ENCODE assay signal across 1 cellular context in the genomic region with DNA sequence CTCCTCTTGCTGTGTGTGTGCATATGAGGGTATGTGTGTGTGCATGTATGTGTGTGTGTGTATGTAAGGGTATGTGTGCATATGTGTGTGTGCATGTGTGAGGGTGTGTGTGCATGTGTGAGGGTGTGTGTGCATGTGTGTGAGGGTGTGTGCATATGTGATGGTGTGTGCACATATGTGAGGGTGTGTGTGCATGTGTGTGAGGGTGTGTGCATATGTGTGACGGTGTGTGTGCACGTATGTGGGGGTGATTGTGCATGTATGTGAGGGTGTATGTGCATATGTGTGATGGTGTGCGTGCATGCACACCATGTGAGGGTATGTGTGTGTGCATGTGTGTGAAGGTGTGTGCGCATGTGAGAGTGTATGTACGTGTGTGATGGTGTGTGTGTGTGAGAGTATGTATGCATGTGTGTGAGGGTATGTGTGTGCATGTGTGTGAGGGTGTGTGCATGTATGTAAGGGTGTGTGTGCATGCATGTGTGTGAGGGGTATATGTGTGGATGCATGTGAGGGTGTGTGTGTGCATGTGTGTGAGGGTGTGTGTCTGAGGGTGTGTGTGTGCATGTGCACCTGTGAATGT.
TF ChIP-seq lines count a peak whose summit lies in the region.

No MANE protein-coding gene starts in this region.

TF ChIP-seq in K562, 482 proteins besides CTCF, POLR2A, EP300 and RAD21:
- TF ChIP-seq ETV6 (IDR thresholded peaks at IDR 0.05; ENCODE audit: borderline replicate concordance in 1 of 2, low read depth in 2 of 2, low read length in 1 of 2): no peak
- TF ChIP-seq ETV6 (CRISPR knock-in tag; IDR thresholded peaks at IDR 0.05; ENCODE audit: borderline replicate concordance): no peak
- no peak for TF ChIP-seq KLF16 (IDR thresholded peaks at IDR 0.05)
- TF ChIP-seq ZNF282 (CRISPR knock-in tag; IDR thresholded peaks at IDR 0.05): no peak
- no peak for TF ChIP-seq MED1 (CRISPR knock-in tag; IDR thresholded peaks at IDR 0.05; ENCODE audit: borderline replicate concordance)
- no peak for TF ChIP-seq PTTG1 (tag; IDR thresholded peaks at IDR 0.05; ENCODE audit: low read depth)
- TF ChIP-seq JUND (IDR thresholded peaks at IDR 0.05; ENCODE audit: borderline replicate concordance, low read depth, low read length): no peak
- TF ChIP-seq JUND (tag; IDR thresholded peaks at IDR 0.05; ENCODE audit: borderline replicate concordance, low read depth, low read length): no peak
- TF ChIP-seq NCOA2 (IDR thresholded peaks at IDR 0.05; ENCODE audit: partially characterized antibody in 2 of 2): no peak
- TF ChIP-seq, protein P1, sequence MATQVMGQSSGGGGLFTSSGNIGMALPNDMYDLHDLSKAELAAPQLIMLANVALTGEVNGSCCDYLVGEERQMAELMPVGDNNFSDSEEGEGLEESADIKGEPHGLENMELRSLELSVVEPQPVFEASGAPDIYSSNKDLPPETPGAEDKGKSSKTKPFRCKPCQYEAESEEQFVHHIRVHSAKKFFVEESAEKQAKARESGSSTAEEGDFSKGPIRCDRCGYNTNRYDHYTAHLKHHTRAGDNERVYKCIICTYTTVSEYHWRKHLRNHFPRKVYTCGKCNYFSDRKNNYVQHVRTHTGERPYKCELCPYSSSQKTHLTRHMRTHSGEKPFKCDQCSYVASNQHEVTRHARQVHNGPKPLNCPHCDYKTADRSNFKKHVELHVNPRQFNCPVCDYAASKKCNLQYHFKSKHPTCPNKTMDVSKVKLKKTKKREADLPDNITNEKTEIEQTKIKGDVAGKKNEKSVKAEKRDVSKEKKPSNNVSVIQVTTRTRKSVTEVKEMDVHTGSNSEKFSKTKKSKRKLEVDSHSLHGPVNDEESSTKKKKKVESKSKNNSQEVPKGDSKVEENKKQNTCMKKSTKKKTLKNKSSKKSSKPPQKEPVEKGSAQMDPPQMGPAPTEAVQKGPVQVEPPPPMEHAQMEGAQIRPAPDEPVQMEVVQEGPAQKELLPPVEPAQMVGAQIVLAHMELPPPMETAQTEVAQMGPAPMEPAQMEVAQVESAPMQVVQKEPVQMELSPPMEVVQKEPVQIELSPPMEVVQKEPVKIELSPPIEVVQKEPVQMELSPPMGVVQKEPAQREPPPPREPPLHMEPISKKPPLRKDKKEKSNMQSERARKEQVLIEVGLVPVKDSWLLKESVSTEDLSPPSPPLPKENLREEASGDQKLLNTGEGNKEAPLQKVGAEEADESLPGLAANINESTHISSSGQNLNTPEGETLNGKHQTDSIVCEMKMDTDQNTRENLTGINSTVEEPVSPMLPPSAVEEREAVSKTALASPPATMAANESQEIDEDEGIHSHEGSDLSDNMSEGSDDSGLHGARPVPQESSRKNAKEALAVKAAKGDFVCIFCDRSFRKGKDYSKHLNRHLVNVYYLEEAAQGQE (CRISPR knock-in tag; IDR thresholded peaks at IDR 0.05; ENCODE audit: low read depth): no peak
- TF ChIP-seq, protein P2, sequence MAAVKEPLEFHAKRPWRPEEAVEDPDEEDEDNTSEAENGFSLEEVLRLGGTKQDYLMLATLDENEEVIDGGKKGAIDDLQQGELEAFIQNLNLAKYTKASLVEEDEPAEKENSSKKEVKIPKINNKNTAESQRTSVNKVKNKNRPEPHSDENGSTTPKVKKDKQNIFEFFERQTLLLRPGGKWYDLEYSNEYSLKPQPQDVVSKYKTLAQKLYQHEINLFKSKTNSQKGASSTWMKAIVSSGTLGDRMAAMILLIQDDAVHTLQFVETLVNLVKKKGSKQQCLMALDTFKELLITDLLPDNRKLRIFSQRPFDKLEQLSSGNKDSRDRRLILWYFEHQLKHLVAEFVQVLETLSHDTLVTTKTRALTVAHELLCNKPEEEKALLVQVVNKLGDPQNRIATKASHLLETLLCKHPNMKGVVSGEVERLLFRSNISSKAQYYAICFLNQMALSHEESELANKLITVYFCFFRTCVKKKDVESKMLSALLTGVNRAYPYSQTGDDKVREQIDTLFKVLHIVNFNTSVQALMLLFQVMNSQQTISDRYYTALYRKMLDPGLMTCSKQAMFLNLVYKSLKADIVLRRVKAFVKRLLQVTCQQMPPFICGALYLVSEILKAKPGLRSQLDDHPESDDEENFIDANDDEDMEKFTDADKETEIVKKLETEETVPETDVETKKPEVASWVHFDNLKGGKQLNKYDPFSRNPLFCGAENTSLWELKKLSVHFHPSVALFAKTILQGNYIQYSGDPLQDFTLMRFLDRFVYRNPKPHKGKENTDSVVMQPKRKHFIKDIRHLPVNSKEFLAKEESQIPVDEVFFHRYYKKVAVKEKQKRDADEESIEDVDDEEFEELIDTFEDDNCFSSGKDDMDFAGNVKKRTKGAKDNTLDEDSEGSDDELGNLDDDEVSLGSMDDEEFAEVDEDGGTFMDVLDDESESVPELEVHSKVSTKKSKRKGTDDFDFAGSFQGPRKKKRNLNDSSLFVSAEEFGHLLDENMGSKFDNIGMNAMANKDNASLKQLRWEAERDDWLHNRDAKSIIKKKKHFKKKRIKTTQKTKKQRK (IDR thresholded peaks at IDR 0.05; ENCODE audit: borderline replicate concordance, low read depth, low read length): no peak
- no peak for TF ChIP-seq SIN3B (IDR thresholded peaks at IDR 0.05; ENCODE audit: low read depth)
- TF ChIP-seq, protein P3, sequence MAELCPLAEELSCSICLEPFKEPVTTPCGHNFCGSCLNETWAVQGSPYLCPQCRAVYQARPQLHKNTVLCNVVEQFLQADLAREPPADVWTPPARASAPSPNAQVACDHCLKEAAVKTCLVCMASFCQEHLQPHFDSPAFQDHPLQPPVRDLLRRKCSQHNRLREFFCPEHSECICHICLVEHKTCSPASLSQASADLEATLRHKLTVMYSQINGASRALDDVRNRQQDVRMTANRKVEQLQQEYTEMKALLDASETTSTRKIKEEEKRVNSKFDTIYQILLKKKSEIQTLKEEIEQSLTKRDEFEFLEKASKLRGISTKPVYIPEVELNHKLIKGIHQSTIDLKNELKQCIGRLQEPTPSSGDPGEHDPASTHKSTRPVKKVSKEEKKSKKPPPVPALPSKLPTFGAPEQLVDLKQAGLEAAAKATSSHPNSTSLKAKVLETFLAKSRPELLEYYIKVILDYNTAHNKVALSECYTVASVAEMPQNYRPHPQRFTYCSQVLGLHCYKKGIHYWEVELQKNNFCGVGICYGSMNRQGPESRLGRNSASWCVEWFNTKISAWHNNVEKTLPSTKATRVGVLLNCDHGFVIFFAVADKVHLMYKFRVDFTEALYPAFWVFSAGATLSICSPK (IDR thresholded peaks at IDR 0.05; ENCODE audit: borderline replicate concordance): no peak
- no peak for TF ChIP-seq FOXA1 (IDR thresholded peaks at IDR 0.05; ENCODE audit: borderline replicate concordance)
- TF ChIP-seq, protein P4, sequence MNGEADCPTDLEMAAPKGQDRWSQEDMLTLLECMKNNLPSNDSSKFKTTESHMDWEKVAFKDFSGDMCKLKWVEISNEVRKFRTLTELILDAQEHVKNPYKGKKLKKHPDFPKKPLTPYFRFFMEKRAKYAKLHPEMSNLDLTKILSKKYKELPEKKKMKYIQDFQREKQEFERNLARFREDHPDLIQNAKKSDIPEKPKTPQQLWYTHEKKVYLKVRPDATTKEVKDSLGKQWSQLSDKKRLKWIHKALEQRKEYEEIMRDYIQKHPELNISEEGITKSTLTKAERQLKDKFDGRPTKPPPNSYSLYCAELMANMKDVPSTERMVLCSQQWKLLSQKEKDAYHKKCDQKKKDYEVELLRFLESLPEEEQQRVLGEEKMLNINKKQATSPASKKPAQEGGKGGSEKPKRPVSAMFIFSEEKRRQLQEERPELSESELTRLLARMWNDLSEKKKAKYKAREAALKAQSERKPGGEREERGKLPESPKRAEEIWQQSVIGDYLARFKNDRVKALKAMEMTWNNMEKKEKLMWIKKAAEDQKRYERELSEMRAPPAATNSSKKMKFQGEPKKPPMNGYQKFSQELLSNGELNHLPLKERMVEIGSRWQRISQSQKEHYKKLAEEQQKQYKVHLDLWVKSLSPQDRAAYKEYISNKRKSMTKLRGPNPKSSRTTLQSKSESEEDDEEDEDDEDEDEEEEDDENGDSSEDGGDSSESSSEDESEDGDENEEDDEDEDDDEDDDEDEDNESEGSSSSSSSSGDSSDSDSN (IDR thresholded peaks at IDR 0.05; ENCODE audit: borderline replicate concordance in 1 of 2, low read depth in 2 of 2, low read length in 2 of 2): no peak
- no peak for TF ChIP-seq HNRNPL (IDR thresholded peaks at IDR 0.05; ENCODE audit: low read depth, low read length)
- TF ChIP-seq ZNF140 (CRISPR knock-in tag; IDR thresholded peaks at IDR 0.05): no peak
- TF ChIP-seq, protein P5, sequence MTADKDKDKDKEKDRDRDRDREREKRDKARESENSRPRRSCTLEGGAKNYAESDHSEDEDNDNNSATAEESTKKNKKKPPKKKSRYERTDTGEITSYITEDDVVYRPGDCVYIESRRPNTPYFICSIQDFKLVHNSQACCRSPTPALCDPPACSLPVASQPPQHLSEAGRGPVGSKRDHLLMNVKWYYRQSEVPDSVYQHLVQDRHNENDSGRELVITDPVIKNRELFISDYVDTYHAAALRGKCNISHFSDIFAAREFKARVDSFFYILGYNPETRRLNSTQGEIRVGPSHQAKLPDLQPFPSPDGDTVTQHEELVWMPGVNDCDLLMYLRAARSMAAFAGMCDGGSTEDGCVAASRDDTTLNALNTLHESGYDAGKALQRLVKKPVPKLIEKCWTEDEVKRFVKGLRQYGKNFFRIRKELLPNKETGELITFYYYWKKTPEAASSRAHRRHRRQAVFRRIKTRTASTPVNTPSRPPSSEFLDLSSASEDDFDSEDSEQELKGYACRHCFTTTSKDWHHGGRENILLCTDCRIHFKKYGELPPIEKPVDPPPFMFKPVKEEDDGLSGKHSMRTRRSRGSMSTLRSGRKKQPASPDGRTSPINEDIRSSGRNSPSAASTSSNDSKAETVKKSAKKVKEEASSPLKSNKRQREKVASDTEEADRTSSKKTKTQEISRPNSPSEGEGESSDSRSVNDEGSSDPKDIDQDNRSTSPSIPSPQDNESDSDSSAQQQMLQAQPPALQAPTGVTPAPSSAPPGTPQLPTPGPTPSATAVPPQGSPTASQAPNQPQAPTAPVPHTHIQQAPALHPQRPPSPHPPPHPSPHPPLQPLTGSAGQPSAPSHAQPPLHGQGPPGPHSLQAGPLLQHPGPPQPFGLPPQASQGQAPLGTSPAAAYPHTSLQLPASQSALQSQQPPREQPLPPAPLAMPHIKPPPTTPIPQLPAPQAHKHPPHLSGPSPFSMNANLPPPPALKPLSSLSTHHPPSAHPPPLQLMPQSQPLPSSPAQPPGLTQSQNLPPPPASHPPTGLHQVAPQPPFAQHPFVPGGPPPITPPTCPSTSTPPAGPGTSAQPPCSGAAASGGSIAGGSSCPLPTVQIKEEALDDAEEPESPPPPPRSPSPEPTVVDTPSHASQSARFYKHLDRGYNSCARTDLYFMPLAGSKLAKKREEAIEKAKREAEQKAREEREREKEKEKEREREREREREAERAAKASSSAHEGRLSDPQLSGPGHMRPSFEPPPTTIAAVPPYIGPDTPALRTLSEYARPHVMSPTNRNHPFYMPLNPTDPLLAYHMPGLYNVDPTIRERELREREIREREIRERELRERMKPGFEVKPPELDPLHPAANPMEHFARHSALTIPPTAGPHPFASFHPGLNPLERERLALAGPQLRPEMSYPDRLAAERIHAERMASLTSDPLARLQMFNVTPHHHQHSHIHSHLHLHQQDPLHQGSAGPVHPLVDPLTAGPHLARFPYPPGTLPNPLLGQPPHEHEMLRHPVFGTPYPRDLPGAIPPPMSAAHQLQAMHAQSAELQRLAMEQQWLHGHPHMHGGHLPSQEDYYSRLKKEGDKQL (CRISPR knock-in tag; IDR thresholded peaks at IDR 0.05; ENCODE audit: borderline replicate concordance): no peak
- TF ChIP-seq, protein P6, sequence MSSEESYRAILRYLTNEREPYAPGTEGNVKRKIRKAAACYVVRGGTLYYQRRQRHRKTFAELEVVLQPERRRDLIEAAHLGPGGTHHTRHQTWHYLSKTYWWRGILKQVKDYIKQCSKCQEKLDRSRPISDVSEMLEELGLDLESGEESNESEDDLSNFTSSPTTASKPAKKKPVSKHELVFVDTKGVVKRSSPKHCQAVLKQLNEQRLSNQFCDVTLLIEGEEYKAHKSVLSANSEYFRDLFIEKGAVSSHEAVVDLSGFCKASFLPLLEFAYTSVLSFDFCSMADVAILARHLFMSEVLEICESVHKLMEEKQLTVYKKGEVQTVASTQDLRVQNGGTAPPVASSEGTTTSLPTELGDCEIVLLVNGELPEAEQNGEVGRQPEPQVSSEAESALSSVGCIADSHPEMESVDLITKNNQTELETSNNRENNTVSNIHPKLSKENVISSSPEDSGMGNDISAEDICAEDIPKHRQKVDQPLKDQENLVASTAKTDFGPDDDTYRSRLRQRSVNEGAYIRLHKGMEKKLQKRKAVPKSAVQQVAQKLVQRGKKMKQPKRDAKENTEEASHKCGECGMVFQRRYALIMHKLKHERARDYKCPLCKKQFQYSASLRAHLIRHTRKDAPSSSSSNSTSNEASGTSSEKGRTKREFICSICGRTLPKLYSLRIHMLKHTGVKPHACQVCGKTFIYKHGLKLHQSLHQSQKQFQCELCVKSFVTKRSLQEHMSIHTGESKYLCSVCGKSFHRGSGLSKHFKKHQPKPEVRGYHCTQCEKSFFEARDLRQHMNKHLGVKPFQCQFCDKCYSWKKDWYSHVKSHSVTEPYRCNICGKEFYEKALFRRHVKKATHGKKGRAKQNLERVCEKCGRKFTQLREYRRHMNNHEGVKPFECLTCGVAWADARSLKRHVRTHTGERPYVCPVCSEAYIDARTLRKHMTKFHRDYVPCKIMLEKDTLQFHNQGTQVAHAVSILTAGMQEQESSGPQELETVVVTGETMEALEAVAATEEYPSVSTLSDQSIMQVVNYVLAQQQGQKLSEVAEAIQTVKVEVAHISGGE (CRISPR knock-in tag; IDR thresholded peaks at IDR 0.05): no peak
- TF ChIP-seq PHF8 (IDR thresholded peaks at IDR 0.05; ENCODE audit: borderline replicate concordance, low read length): no peak
- no peak for TF ChIP-seq FIP1L1 (IDR thresholded peaks at IDR 0.05; ENCODE audit: low read depth, low read length, poor library complexity, severe bottlenecking)
- TF ChIP-seq, protein P7, sequence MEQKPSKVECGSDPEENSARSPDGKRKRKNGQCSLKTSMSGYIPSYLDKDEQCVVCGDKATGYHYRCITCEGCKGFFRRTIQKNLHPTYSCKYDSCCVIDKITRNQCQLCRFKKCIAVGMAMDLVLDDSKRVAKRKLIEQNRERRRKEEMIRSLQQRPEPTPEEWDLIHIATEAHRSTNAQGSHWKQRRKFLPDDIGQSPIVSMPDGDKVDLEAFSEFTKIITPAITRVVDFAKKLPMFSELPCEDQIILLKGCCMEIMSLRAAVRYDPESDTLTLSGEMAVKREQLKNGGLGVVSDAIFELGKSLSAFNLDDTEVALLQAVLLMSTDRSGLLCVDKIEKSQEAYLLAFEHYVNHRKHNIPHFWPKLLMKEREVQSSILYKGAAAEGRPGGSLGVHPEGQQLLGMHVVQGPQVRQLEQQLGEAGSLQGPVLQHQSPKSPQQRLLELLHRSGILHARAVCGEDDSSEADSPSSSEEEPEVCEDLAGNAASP (IDR thresholded peaks at IDR 0.05): no peak
